Comparison of ENCODE assay signal across 17 cellular contexts in the genomic region with DNA sequence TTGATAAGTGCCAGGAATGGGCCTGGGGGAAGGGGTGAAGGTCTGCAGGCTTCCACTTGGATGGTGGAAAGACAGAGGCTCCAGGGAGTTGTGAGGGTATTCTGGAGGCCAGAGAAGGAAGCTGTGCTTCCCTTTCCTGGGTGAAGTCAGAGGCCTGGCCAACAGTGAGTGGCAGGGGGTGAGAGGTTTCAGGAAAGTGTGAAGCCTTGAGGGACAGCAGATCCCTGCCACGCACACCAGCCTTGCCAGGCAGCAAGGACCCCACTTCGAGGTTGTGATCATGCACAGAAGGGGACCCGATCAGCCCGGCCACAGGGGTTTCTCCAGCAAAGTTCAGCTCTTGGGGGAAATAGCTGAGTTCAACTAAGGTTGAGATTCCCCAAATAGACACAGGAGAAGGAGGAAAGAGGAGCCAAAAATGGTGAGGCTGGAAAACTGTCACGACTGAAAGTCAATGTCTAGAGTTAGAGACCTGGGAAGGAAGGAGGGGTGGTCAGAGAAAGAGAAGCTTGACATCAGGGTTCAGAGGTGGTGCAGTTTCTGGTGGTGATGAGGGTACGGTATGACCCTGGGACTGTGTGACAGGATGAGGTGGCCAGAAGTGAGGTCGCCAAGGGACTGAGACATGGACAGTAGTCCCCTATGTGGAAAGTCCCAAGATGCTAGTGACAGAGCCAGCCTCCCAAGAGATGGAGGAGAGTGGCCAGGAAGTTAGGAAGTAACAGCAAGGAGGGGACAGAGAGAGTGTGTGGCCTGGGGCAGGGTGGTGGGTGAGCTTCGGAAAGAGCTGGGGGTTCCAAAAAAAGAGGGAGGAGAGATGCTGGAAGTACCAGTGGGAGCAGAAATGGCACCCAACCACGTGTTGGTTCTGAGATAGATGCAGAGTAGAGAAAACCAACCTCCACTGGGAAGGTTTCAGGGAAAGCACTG.
A peak's percentile ranks its signal among the peaks of the same experiment; 100 is the strongest.
DNase-seq lines count a peak whose midpoint lies in the region; ATAC-seq and TF ChIP-seq lines count a peak whose summit lies in the region.
"Had no signal": no experiment of that assay in that cellular context is flagged by ENCODE, and none has a peak within 500 bp of the region (broad histone marks: within the 10 kb centered on the region; RNA-seq: fewer than 3 reads in every experiment).

No MANE protein-coding gene starts in this region.

- H3K36me3 Mint-ChIP-seq in endodermal cell (ENCODE audit: low read depth): no peaks in the 10 kb centered on the region
- peaks cover 3% of the 10 kb centered on the region for H3K36me3 Mint-ChIP-seq in osteocyte (ENCODE audit: unreplicated experiment)
- H3K36me3 Mint-ChIP-seq: naive thymus-derived CD8-positive, alpha-beta T cell had no signal

- peak overlapping the region; percentile 15 for H3K4me2 ChIP-seq in BLaER1

- WGBS in endodermal cell (ENCODE audit: insufficient coverage in 1 of 2, insufficient read length in 1 of 2), 2 experiments: 90 to 95% methylated on average over 8 to 9 of the region's 9 CpGs
- WGBS in body of pancreas, 2 donors: 84 to 89% methylated on average over 9 of the region's 9 CpGs

- DNase-seq in CD1c-positive myeloid dendritic cell (ENCODE audit: extremely low spot score): peak; percentile 48
- DNase-seq in endodermal cell: peak; percentile 23
- no peak for DNase-seq in osteocyte (ENCODE audit: extremely low spot score, unreplicated experiment)
- no peak for DNase-seq in retina
- no peak for DNase-seq in body of pancreas
- DNase-seq in A172 (ENCODE audit: low spot score): no peak
- DNase-seq: activated CD4-positive, alpha-beta T cell treated with anti-CD3 and anti-CD28 coated beads for 48 hours; activated naive CD4-positive, alpha-beta T cell treated with anti-CD3 and anti-CD28 coated beads, Interleukin-2, amount 50 U/mL, for 16 hours; Calu3; colonic mucosa; heart right ventricle; KG1; naive thymus-derived CD8-positive, alpha-beta T cell; NCI-H2081; NCI-H510A treated with DMSO at 0.1 percent for 48 hours had no signal

- no peak for TF ChIP-seq CTCF in endodermal cell (conservative IDR thresholded peaks at IDR 0.05)
- TF ChIP-seq CTCF in osteocyte (IDR thresholded peaks at IDR 0.05): no peak
- TF ChIP-seq CTCF in body of pancreas (IDR thresholded peaks at IDR 0.05): no peak

- H3K4me3 ChIP-seq in BLaER1 (no peak overlapping the region), endodermal cell (ENCODE audit: low read length) (no peak overlapping the region), body of pancreas (no peak overlapping the region)
- H3K4me3 ChIP-seq: colonic mucosa, heart right ventricle, thoracic aorta had no signal

- no peak for ATAC-seq in body of pancreas
- ATAC-seq: heart right ventricle; naive thymus-derived CD8-positive, alpha-beta T cell had no signal

- H3K27me3 Mint-ChIP-seq in endodermal cell (ENCODE audit: insufficient read depth) (peaks cover 8% of the 10 kb centered on the region), osteocyte (ENCODE audit: unreplicated experiment) (no peaks in the 10 kb centered on the region)

- H3K27ac ChIP-seq in BLaER1 (no peak overlapping the region), endodermal cell (ENCODE audit: low read depth, low read length) (no peak overlapping the region), body of pancreas (no peak overlapping the region)
- H3K27ac ChIP-seq: colonic mucosa, heart right ventricle, thoracic aorta had no signal

- H3K27me3 ChIP-seq in BLaER1 (no peaks in the 10 kb centered on the region), endodermal cell (ENCODE audit: control insufficient read depth, insufficient read depth, low read length, poor library complexity, severe bottlenecking) (no peaks in the 10 kb centered on the region), body of pancreas (no peaks in the 10 kb centered on the region)
- H3K27me3 ChIP-seq: colonic mucosa, heart right ventricle had no signal

- no peak overlapping the region for H3K4me3 Mint-ChIP-seq in endodermal cell
- H3K4me3 Mint-ChIP-seq in osteocyte (ENCODE audit: unreplicated experiment): no peak overlapping the region
- H3K4me3 Mint-ChIP-seq: naive thymus-derived CD8-positive, alpha-beta T cell had no signal

- H3K27ac Mint-ChIP-seq in endodermal cell (no peak overlapping the region), osteocyte (ENCODE audit: unreplicated experiment) (peak overlapping the region; percentile 32)

- no peak overlapping the region for H3K9ac ChIP-seq in BLaER1
- no peak overlapping the region for H3K9ac ChIP-seq in endodermal cell (ENCODE audit: extremely low read depth, low read length, poor library complexity, severe bottlenecking)

- H3K36me3 ChIP-seq in BLaER1 (no peaks in the 10 kb centered on the region), endodermal cell (ENCODE audit: control insufficient read depth, insufficient read depth, low read length) (no peaks in the 10 kb centered on the region), body of pancreas (replicated peaks in 1 of 2; ENCODE audit: insufficient read depth in 1 of 2, low read depth in 2 of 2) (no peaks in the 10 kb centered on the region)
- H3K36me3 ChIP-seq: colonic mucosa, heart right ventricle, thoracic aorta had no signal

- H3K4me1 ChIP-seq in BLaER1: peaks cover 56% of the 10 kb centered on the region
- peaks cover 5% of the 10 kb centered on the region for H3K4me1 ChIP-seq in endodermal cell (ENCODE audit: control insufficient read depth, insufficient read depth, low read length)
- peaks cover 7% of the 10 kb centered on the region for H3K4me1 ChIP-seq in body of pancreas
- H3K4me1 ChIP-seq: colonic mucosa had no signal

- H3K4me1 Mint-ChIP-seq in endodermal cell (peaks cover 3% of the 10 kb centered on the region), osteocyte (ENCODE audit: unreplicated experiment) (peaks cover 33% of the 10 kb centered on the region)

- no peaks in the 10 kb centered on the region for H4K20me1 ChIP-seq in BLaER1

- peaks cover 1% of the 10 kb centered on the region for H3K9me3 Mint-ChIP-seq in endodermal cell
- no peaks in the 10 kb centered on the region for H3K9me3 Mint-ChIP-seq in osteocyte (ENCODE audit: unreplicated experiment)
- H3K9me3 Mint-ChIP-seq: naive thymus-derived CD8-positive, alpha-beta T cell had no signal

- H3K9me3 ChIP-seq in BLaER1 (no peaks in the 10 kb centered on the region), endodermal cell (ENCODE audit: control insufficient read depth, low read length) (no peaks in the 10 kb centered on the region), body of pancreas (no peaks in the 10 kb centered on the region)
- H3K9me3 ChIP-seq: colonic mucosa, heart right ventricle, thoracic aorta had no signal

- TF ChIP-seq POLR2A in body of pancreas (IDR thresholded peaks at IDR 0.05): no peak

- intact Hi-C loops in body of pancreas (cut with DNase I): no loop called here

Comparison
In these comparisons a context has a peak if more than half of its experiments do, and no peak if none do; other contexts are left out.
1. DNase-seq: peak in CD1c-positive myeloid dendritic cell (single experiment) and endodermal cell (single experiment); none in osteocyte (single experiment), retina (single experiment), body of pancreas (0 of 4) and A172 (single experiment).